Comparison of ENCODE assay signal across 9 cellular contexts in genomic region chr14:68397371-68397779, GRCh38.
A peak's percentile ranks its signal among the peaks of the same experiment; 100 is the strongest.
DNase-seq lines count a peak whose midpoint lies in the region; ATAC-seq and TF ChIP-seq lines count a peak whose summit lies in the region.
"Had no signal": no experiment of that assay in that cellular context is flagged by ENCODE, and none has a peak within 500 bp of the region (broad histone marks: within the 10 kb centered on the region; RNA-seq: fewer than 3 reads in every experiment).

No MANE protein-coding gene starts in this region.

- H3K27ac Mint-ChIP-seq in dendritic cell treated with granulocyte-macrophage colony-stimulating factor and Interleukin-4, amounts not matched to agents 40 ng/mL and 50 ng/mL, for 4 days, result peak overlapping the region; percentile 95
- peak overlapping the region; percentile 87 for H3K27ac Mint-ChIP-seq in mesothelial cell of epicardium
- H3K27ac Mint-ChIP-seq in activated naive CD8-positive, alpha-beta T cell treated with anti-CD3 and anti-CD28 coated beads, Interleukin-2, amount 50 U/mL, for 24 hours, result no peak overlapping the region

- peak; percentile 24 to 83 for TF ChIP-seq EP300 in tibial nerve (IDR thresholded peaks at IDR 0.05)

- peak overlapping the region in 3 of 4 donors; percentile 25 to 38 (median 32) for H3K27ac ChIP-seq in tibial nerve

- 53 to 64% methylated on average over 6 of the region's 6 CpGs for WGBS in tibial nerve, 2 donors

- H3K4me1 ChIP-seq in tibial nerve, result peaks cover 0 to 89% (median 37%) of the 10 kb centered on the region in 4 donors

- H3K36me3 Mint-ChIP-seq in dendritic cell treated with granulocyte-macrophage colony-stimulating factor and Interleukin-4, amounts not matched to agents 40 ng/mL and 50 ng/mL, for 4 days (ENCODE audit: low read depth), result peaks cover 15% of the 10 kb centered on the region
- no peaks in the 10 kb centered on the region for H3K36me3 Mint-ChIP-seq in mesothelial cell of epicardium
- H3K36me3 Mint-ChIP-seq in activated naive CD8-positive, alpha-beta T cell treated with anti-CD3 and anti-CD28 coated beads, Interleukin-2, amount 50 U/mL, for 24 hours (ENCODE audit: low read depth), result no peaks in the 10 kb centered on the region

- H3K9me3 Mint-ChIP-seq in dendritic cell treated with granulocyte-macrophage colony-stimulating factor and Interleukin-4, amounts not matched to agents 40 ng/mL and 50 ng/mL, for 4 days, result no peaks in the 10 kb centered on the region
- no peaks in the 10 kb centered on the region for H3K9me3 Mint-ChIP-seq in mesothelial cell of epicardium
- H3K9me3 Mint-ChIP-seq in activated naive CD8-positive, alpha-beta T cell treated with anti-CD3 and anti-CD28 coated beads, Interleukin-2, amount 50 U/mL, for 24 hours, result no peaks in the 10 kb centered on the region

- DNase-seq in NCI-H510A treated with DMSO at 0.1 percent for 48 hours (lab: John Stamatoyannopoulos, UW) (peak; percentile 66), mesothelial cell of epicardium (ENCODE audit: low spot score in 2 of 2, unreplicated experiment in 2 of 2) (no peak), tibial nerve (ENCODE audit: low spot score in 2 of 2) (peak in 1 of 2 donors; percentile 61)
- no peak for DNase-seq in activated naive CD8-positive, alpha-beta T cell treated with anti-CD3 and anti-CD28 coated beads, Interleukin-2, amount 50 U/mL, for 24 hours
- no peak for DNase-seq in activated naive CD4-positive, alpha-beta T cell treated with Interleukin-2 at 50 U/mL for 16 hours
- no peak for DNase-seq in stimulated activated CD4-positive, alpha-beta T cell treated with anti-CD3 and anti-CD28 coated beads, Interleukin-2, amount 100 ng/mL, for 48 hours
- DNase-seq: PC-3 had no signal

- no peaks in the 10 kb centered on the region for H3K27me3 Mint-ChIP-seq in dendritic cell treated with granulocyte-macrophage colony-stimulating factor and Interleukin-4, amounts not matched to agents 40 ng/mL and 50 ng/mL, for 4 days
- H3K27me3 Mint-ChIP-seq in mesothelial cell of epicardium (ENCODE audit: low read depth), result no peaks in the 10 kb centered on the region
- no peaks in the 10 kb centered on the region for H3K27me3 Mint-ChIP-seq in activated naive CD8-positive, alpha-beta T cell treated with anti-CD3 and anti-CD28 coated beads, Interleukin-2, amount 50 U/mL, for 24 hours

- no peak overlapping the region for H3K4me3 ChIP-seq in tibial nerve

- peaks cover 62% of the 10 kb centered on the region for H3K4me1 Mint-ChIP-seq in dendritic cell treated with granulocyte-macrophage colony-stimulating factor and Interleukin-4, amounts not matched to agents 40 ng/mL and 50 ng/mL, for 4 days (ENCODE audit: low read depth)
- peaks cover 91% of the 10 kb centered on the region for H3K4me1 Mint-ChIP-seq in mesothelial cell of epicardium
- H3K4me1 Mint-ChIP-seq in activated naive CD8-positive, alpha-beta T cell treated with anti-CD3 and anti-CD28 coated beads, Interleukin-2, amount 50 U/mL, for 24 hours, result peaks cover 64% of the 10 kb centered on the region

- TF ChIP-seq CTCF in mesothelial cell of epicardium (IDR thresholded peaks at IDR 0.05; ENCODE audit: unreplicated experiment) (no peak), tibial nerve (IDR thresholded peaks at IDR 0.05) (no peak)

- H3K36me3 ChIP-seq in tibial nerve, result no peaks in the 10 kb centered on the region

- peak overlapping the region; percentile 2 for H3K4me3 Mint-ChIP-seq in dendritic cell treated with granulocyte-macrophage colony-stimulating factor and Interleukin-4, amounts not matched to agents 40 ng/mL and 50 ng/mL, for 4 days
- no peak overlapping the region for H3K4me3 Mint-ChIP-seq in mesothelial cell of epicardium
- no peak overlapping the region for H3K4me3 Mint-ChIP-seq in activated naive CD8-positive, alpha-beta T cell treated with anti-CD3 and anti-CD28 coated beads, Interleukin-2, amount 50 U/mL, for 24 hours

- no peak for ATAC-seq in activated naive CD8-positive, alpha-beta T cell treated with anti-CD3 and anti-CD28 coated beads, Interleukin-2, amount 50 U/mL, for 24 hours
- no peak for ATAC-seq in HG02938 (IDR thresholded peaks at IDR 0.05; ENCODE audit: unreplicated experiment)
- ATAC-seq: PC-3 had no signal

- intact Hi-C loops in dendritic cell treated with granulocyte-macrophage colony-stimulating factor and Interleukin-4, amounts not matched to agents 40 ng/mL and 50 ng/mL, for 4 days (cut with micrococcal nuclease), result loop anchor here (5.0 kb wide), 1 partner anchor 395 kb away; the partner anchor contains the start of gene ZFP36L1

- no peak for TF ChIP-seq POLR2A in tibial nerve (IDR thresholded peaks at IDR 0.05)

- H3K9me3 ChIP-seq in tibial nerve, result no peaks in the 10 kb centered on the region

- H3K27me3 ChIP-seq in tibial nerve, result no peaks in the 10 kb centered on the region
